Comparison of ENCODE assay signal across 29 cellular contexts in genomic region chr1:84823991-84824390, GRCh38.
"Had no signal": no experiment of that assay in that cellular context is flagged by ENCODE, and none has a peak within 500 bp of the region (broad histone marks: within the 10 kb centered on the region; RNA-seq: fewer than 3 reads in every experiment).

No MANE protein-coding gene starts in this region.

- H3K4me1 ChIP-seq: adrenal gland, Peyer's patch had no signal

- DNase-seq: activated B cell treated with CpG ODN at 0.5 μM for 24 hours; activated CD4-positive, alpha-beta memory T cell treated with anti-CD3 and anti-CD28 coated beads for 36 hours; activated CD4-positive, alpha-beta T cell treated with anti-CD3 and anti-CD28 coated beads for 4 hours; activated CD4-positive, alpha-beta T cell treated with anti-CD3 and anti-CD28 coated beads, Interleukin-2, amount 50 U/mL, for 1 hour; activated CD4-positive, CD25-positive, alpha-beta regulatory T cell treated with anti-CD3 and anti-CD28 coated beads, Interleukin-2, amount 50 U/mL, for 72 hours; activated CD8-positive, alpha-beta memory T cell treated with anti-CD3 and anti-CD28 coated beads, Interleukin-2, amount 50 U/mL, for 4 hours; activated gamma-delta T cell treated with Interleukin-2 at 50 U/mL for 16 hours; activated naive CD4-positive, alpha-beta T cell treated with anti-CD3 and anti-CD28 coated beads for 36 hours; activated T-cell treated with anti-CD3 and anti-CD28 coated beads for 4 hours; activated T-cell treated with anti-CD3 and anti-CD28 coated beads, Interleukin-2, amount 50 U/mL, for 4 hours; adrenal gland; anterior cingulate cortex; Karpas-422; MG63; NCI-H1048; NCI-H1105 treated with DMSO at 0.1 percent for 48 hours; NCI-H1436; NCI-H1694 treated with DMSO at 0.1 percent for 48 hours; NCI-H2029; NCI-H345; NCI-H524 treated with DMSO at 0.1 percent for 48 hours; Peyer's patch; RPMI8226; SW 1271; T-helper 1 cell; T-helper 2 cell; T-helper 9 cell had no signal

- H3K36me3 ChIP-seq: adrenal gland, MG63, Peyer's patch had no signal

- H3K27me3 ChIP-seq: adrenal gland, MG63, Peyer's patch had no signal

- H3K27ac ChIP-seq: adrenal gland, Peyer's patch, VCaP had no signal

- H3K9me3 ChIP-seq: adrenal gland, MG63, Peyer's patch had no signal

- H3K4me3 ChIP-seq: adrenal gland, MG63, Peyer's patch had no signal

- ATAC-seq: activated naive CD4-positive, alpha-beta T cell treated with anti-CD3 and anti-CD28 coated beads, Interleukin-2, amount 50 U/mL, for 72 hours; activated T-cell treated with anti-CD3 and anti-CD28 coated beads, Interleukin-2, amount 50 U/mL, for 4 hours had no signal
